Comparison of ENCODE assay signal across 8 cellular contexts in the genomic region with DNA sequence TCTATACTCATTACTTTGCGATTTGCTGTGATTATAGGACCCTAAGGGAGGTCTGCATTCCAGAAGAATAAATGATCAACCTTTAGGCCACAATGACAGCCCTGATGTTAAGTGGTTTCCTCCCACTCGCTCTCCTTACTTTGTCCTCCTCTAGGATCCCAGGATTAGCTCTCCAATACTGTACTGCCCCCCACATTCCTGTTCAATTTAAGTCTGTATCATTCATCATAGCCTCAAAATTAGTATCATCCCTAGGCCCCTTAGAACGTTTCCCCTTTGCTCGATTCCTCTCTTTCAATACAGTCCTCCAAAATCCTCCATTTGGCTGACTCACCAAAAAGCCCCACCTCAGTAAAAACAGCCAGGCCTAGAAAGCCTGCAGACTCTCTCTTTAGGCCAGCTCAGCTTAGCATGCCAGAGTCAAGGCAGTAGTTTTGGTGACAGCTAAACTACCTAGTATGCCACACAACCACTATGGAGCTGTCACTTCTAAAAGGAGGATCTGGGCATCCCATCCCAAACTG. TPM values are rescaled to one million over a fixed set of nuclear protein-coding genes. Genes with fewer than 3 reads are reported as not detected.
A peak's percentile ranks its signal among the peaks of the same experiment; 100 is the strongest.
DNase-seq lines count a peak whose midpoint lies in the region; ATAC-seq, FAIRE-seq and TF ChIP-seq lines count a peak whose summit lies in the region.

No MANE protein-coding gene starts in this region.

- in situ Hi-C loops in astrocyte of the spinal cord (cut with HindIII; ENCODE audit: low sequenced_read_pairs), result no loop called here

- no peak for TF ChIP-seq POLR2A in GM12892 (IDR thresholded peaks at IDR 0.05; ENCODE audit: low read depth, low read length)

- TF ChIP-seq CTCF in astrocyte of the spinal cord (IDR thresholded peaks at IDR 0.05; ENCODE audit: low read depth, low read length) (no peak), nephron progenitor cell (IDR thresholded peaks at IDR 0.05) (no peak)

- H3K9me3 Mint-ChIP-seq in nephron progenitor cell, result no peaks in the 10 kb centered on the region

- H3K36me3 Mint-ChIP-seq in nephron progenitor cell (ENCODE audit: low read depth), result peaks cover 47% of the 10 kb centered on the region

- no peak overlapping the region for H3K4me3 ChIP-seq in astrocyte of the spinal cord (ENCODE audit: low read depth, low read length)

- H3K4me3 Mint-ChIP-seq in nephron progenitor cell, result no peak overlapping the region

- ATAC-seq in GM18873 (IDR thresholded peaks at IDR 0.05; ENCODE audit: low FRiP score, unreplicated experiment) (no peak), HG03354 (IDR thresholded peaks at IDR 0.05; ENCODE audit: poor library complexity, severe bottlenecking, unreplicated experiment) (no peak)

- no peak for DNase-seq in GM12892 (ENCODE audit: insufficient read length)
- DNase-seq in HT1080 (ENCODE audit: low read depth), result peak; percentile 93
- DNase-seq in astrocyte of the spinal cord (ENCODE audit: low read depth, low spot score), result peak; percentile 87
- DNase-seq in nephron progenitor cell, result peak; percentile 4
- DNase-seq in amygdala (lab: John Stamatoyannopoulos, UW), result no peak
- DNase-seq in ecto neural progenitor cell (ENCODE audit: low spot score), result no peak

- FAIRE-seq in GM12892 (lab: Jason Lieb, UNC), result peak; percentile 76

- peak overlapping the region; percentile 49 for H3K27ac Mint-ChIP-seq in nephron progenitor cell

- peaks cover 3% of the 10 kb centered on the region for H3K27me3 Mint-ChIP-seq in nephron progenitor cell (ENCODE audit: low read depth, poor library complexity)

- peaks cover 26% of the 10 kb centered on the region for H3K4me1 Mint-ChIP-seq in nephron progenitor cell

RNA-seq across cellular contexts. Expression of gene RNF145, which starts 24.4 kb away (rescaled TPM):
- 38.1 TPM for polyA plus RNA-seq in GM12892 (2012; ENCODE audit: missing spikeins)
- 95.6 and 141 TPM in 2 replicates for total RNA-seq in HT1080 (2014; rRNA removed; shearing (Covaris generic))
- 106 and 126 TPM in 2 replicates for polyA plus RNA-seq in HT1080 (2015; cell fraction: cytosol; rRNA removed)
- polyA plus RNA-seq in HT1080 (2015; cell fraction: nucleus; rRNA removed), result 68.2 and 82.3 TPM in 2 replicates

Comparison
In these comparisons a context has a peak if more than half of its experiments do, and no peak if none do; other contexts are left out.
1. DNase-seq: peak in HT1080 (single experiment), astrocyte of the spinal cord (single experiment) and nephron progenitor cell (single experiment); none in GM12892 (single experiment), amygdala (0 of 56) and ecto neural progenitor cell (single experiment).